Comparison of ENCODE assay signal across 15 cellular contexts in the genomic region with DNA sequence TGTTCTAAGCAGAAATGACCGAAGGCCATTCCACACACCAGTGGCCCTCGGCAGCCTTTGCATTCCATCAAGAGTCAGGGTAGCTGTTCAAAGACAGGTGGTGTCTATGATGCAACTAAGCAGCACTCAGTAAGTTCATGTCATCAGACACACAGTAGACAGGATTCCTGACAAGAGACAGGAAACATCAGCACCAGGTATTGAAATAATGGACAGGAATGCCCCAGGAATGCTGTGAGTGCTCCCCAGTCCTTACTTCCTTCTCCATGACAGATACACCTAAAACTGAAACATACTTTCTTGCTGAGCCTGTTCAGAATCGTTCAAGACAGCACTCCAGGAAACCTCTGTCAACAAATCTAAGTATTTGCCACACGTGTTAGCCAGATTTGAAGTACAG.
DNase-seq lines count a peak whose midpoint lies in the region; ATAC-seq, FAIRE-seq and TF ChIP-seq lines count a peak whose summit lies in the region.
"Had no signal": no experiment of that assay in that cellular context is flagged by ENCODE, and none has a peak within 500 bp of the region (broad histone marks: within the 10 kb centered on the region; RNA-seq: fewer than 3 reads in every experiment).

No MANE protein-coding gene starts in this region.

- no peak for TF ChIP-seq EP300 in K562 (IDR thresholded peaks at IDR 0.05; ENCODE audit: low read length)

- H3K9me1 ChIP-seq in IMR-90 (ENCODE audit: insufficient read depth, low read length): no peaks in the 10 kb centered on the region
- H3K9me1 ChIP-seq in K562 (ENCODE audit: control insufficient read depth, insufficient read depth, low read length): peaks cover 4% of the 10 kb centered on the region

- no peaks in the 10 kb centered on the region for H3K27me3 Mint-ChIP-seq in type B pancreatic cell

- peak overlapping the region; percentile 50 for H3K27ac Mint-ChIP-seq in type B pancreatic cell

- H2BK15ac ChIP-seq in IMR-90 (ENCODE audit: low read depth, low read length): no peak overlapping the region

- TF ChIP-seq RAD21 in IMR-90 (IDR thresholded peaks at IDR 0.05; ENCODE audit: low read length) (no peak), K562 (CRISPR knock-in tag; conservative IDR thresholded peaks at IDR 0.05 in 1 of 2, IDR thresholded peaks at IDR 0.05 in 1 of 2) (no peak)

- BruUV-seq in IMR-90 (replicated peaks; lab: Mats Ljungman, UMichigan) (no TSS peak), K562 (replicated peaks; lab: Mats Ljungman, UMichigan) (no TSS peak)

- H3K9me3 ChIP-seq in IMR-90 (ENCODE audit: control insufficient read depth, insufficient read depth, low read length) (no peaks in the 10 kb centered on the region), K562 (replicated peaks; ENCODE audit: control insufficient read depth, insufficient read depth, low read depth, low read length) (no peaks in the 10 kb centered on the region), colonic mucosa (no peaks in the 10 kb centered on the region)

- H3K14ac ChIP-seq in IMR-90 (replicated peaks; ENCODE audit: low read depth, low read length): no peak overlapping the region

- H2BK120ac ChIP-seq in IMR-90 (ENCODE audit: low read depth, low read length): no peak overlapping the region

- ATAC-seq in IMR-90 (ENCODE audit: low read depth) (no peak), K562 (no peak), GM21576 (IDR thresholded peaks at IDR 0.05; ENCODE audit: unreplicated experiment) (no peak)

- POLR2A ChIA-PET in IMR-90 (lab: Charles Lee; ENCODE audit: unreplicated experiment): no interaction called here
- POLR2A ChIA-PET in K562 (lab: Yijun Ruan, JAX): no interaction called here

- no peak for FAIRE-seq in K562 (lab: Jason Lieb, UNC)

- in situ Hi-C loops in IMR-90 (cut with MboI; ENCODE audit: low sequenced_read_pairs) (no loop called here), K562 (cut with MboI) (no loop called here)

- H3K4me1 ChIP-seq in IMR-90 (ENCODE audit: control insufficient read depth, insufficient read depth, low read length) (no peaks in the 10 kb centered on the region), K562 (replicated peaks in 1 of 2; ENCODE audit: control insufficient read depth in 2 of 2, insufficient read depth in 2 of 2, low read length in 2 of 2) (peaks cover 0 to 7% of the 10 kb centered on the region in 2 experiments; a peak in 1 of 5 replicates), colonic mucosa (peaks cover 8% of the 10 kb centered on the region)
- H3K4me1 ChIP-seq: BE2C had no signal

- CTCF ChIA-PET in IMR-90 (lab: Yijun Ruan, JAX): no interaction called here
- CTCF ChIA-PET in K562 (lab: Yijun Ruan, JAX; ENCODE audit: low intra/inter-chr PET ratio): no interaction called here

- no peak overlapping the region for H2AK5ac ChIP-seq in IMR-90 (ENCODE audit: low read depth, low read length)

- no peak overlapping the region for H3K4ac ChIP-seq in IMR-90 (ENCODE audit: low read depth, low read length)

- peak overlapping the region; percentile 3 for H2AK9ac ChIP-seq in IMR-90 (replicated peaks; ENCODE audit: low read depth, low read length, poor library complexity)

- H3K4me3 Mint-ChIP-seq in type B pancreatic cell: no peak overlapping the region

- H3K79me1 ChIP-seq in IMR-90 (ENCODE audit: low read depth in 1 of 2, low read length in 2 of 2): no peaks in the 10 kb centered on the region; a peak in 1 of 4 replicates

- H3K27me3 ChIP-seq in IMR-90 (ENCODE audit: control insufficient read depth, insufficient read depth, low read length): no peaks in the 10 kb centered on the region
- H3K27me3 ChIP-seq in K562 (ENCODE audit: control insufficient read depth in 2 of 2, insufficient read depth in 2 of 2, low read length in 2 of 2): no peaks in the 10 kb centered on the region
- H3K27me3 ChIP-seq in colonic mucosa: no peaks in the 10 kb centered on the region
- H3K27me3 ChIP-seq: BE2C had no signal

- no peaks in the 10 kb centered on the region for H4K20me1 ChIP-seq in IMR-90 (ENCODE audit: insufficient read depth, low read length)
- no peaks in the 10 kb centered on the region for H4K20me1 ChIP-seq in K562 (replicated peaks; ENCODE audit: control insufficient read depth, insufficient read depth, low read length)

- no peak overlapping the region for H4K91ac ChIP-seq in IMR-90 (ENCODE audit: insufficient read depth, low read depth, low read length)

- no peaks in the 10 kb centered on the region for H3K36me3 Mint-ChIP-seq in type B pancreatic cell

- no peaks in the 10 kb centered on the region for H3K4me1 Mint-ChIP-seq in type B pancreatic cell (ENCODE audit: unreplicated experiment)

- intact Hi-C loops in IMR-90 (cut with micrococcal nuclease) (no loop called here), K562 (cut with micrococcal nuclease) (no loop called here), colonic mucosa (cut with DNase I) (no loop called here)

- DNase-seq in IMR-90 (no peak), K562 (ENCODE audit: extremely low read depth in 1 of 4, low spot score in 3 of 4) (no peak), kidney tubule cell (ENCODE audit: low spot score) (peak; percentile 76), type B pancreatic cell (ENCODE audit: extremely low spot score, unreplicated experiment) (no peak), colonic mucosa (no peak)
- DNase-seq in stimulated activated CD4-positive, alpha-beta T cell treated with anti-CD3 and anti-CD28 coated beads, Interleukin-15, amount 100 ng/mL, for 24 hours: no peak
- DNase-seq: BE2C; DMS 273 treated with DMSO at 0.1 percent for 48 hours; EL; H7; NCI-H1436 treated with DMSO at 0.1 percent for 48 hours; NCI-H69; NK-92 treated with Interleukin-12 subunit alpha and Interleukin-12 subunit beta, amount 100 ng/mL, for 24 hours had no signal

- H3K18ac ChIP-seq in IMR-90 (ENCODE audit: low read depth, low read length): no peak overlapping the region

- dilution Hi-C loops in IMR-90 (cut with HindIII; ENCODE audit: low sequenced_read_pairs, unreplicated experiment): no loop called here

- no peak overlapping the region for H2BK5ac ChIP-seq in IMR-90 (ENCODE audit: low read depth, low read length, poor library complexity, severe bottlenecking)

- H3K4me2 ChIP-seq in IMR-90 (ENCODE audit: low read depth, low read length) (no peak overlapping the region), K562 (ENCODE audit: insufficient read depth, low read length) (no peak overlapping the region)

- no peaks in the 10 kb centered on the region for H3K9me3 Mint-ChIP-seq in type B pancreatic cell

- no CpG with 5 or more reads among the region's 4 CpGs for WGBS in IMR-90 (ENCODE audit: extremely low coverage in 2 of 2, insufficient read length in 1 of 2), 2 experiments
- WGBS in K562 (ENCODE audit: insufficient coverage, low coverage, missing lambda C conversion rate): 57% methylated on average over 4 of the region's 4 CpGs

- H3K23ac ChIP-seq in IMR-90 (ENCODE audit: low read depth, low read length): no peak overlapping the region

- H2BK20ac ChIP-seq in IMR-90 (ENCODE audit: low read depth, low read length): no peak overlapping the region

- no peak overlapping the region for H3K56ac ChIP-seq in IMR-90 (ENCODE audit: extremely low read depth, insufficient read depth, low read length)

- 0 out of 2 replicates have a peak, but pooled peaks cover 5% of the 10 kb centered on the region for H3K36me3 ChIP-seq in IMR-90 (ENCODE audit: control insufficient read depth, insufficient read depth, low read length)
- peaks cover 38% of the 10 kb centered on the region; the same call in 2 of the 3 replicates for H3K36me3 ChIP-seq in K562 (ENCODE audit: control insufficient read depth, insufficient read depth, low read length)
- no peaks in the 10 kb centered on the region for H3K36me3 ChIP-seq in colonic mucosa
- H3K36me3 ChIP-seq: BE2C had no signal

- H3K27ac ChIP-seq in IMR-90 (ENCODE audit: insufficient read depth, low read length) (no peak overlapping the region), K562 (ENCODE audit: extremely low read depth, low read depth, low read length) (no peak overlapping the region), colonic mucosa (no peak overlapping the region)
- H3K27ac ChIP-seq: RWPE1 had no signal

- no peaks in the 10 kb centered on the region for H3K79me2 ChIP-seq in K562 (ENCODE audit: control insufficient read depth, insufficient read depth, low read length)

- no peak overlapping the region for H3K4me3 ChIP-seq in IMR-90 (ENCODE audit: insufficient read depth, low read depth, low read length)
- no peak overlapping the region for H3K4me3 ChIP-seq in K562
- no peak overlapping the region for H3K4me3 ChIP-seq in colonic mucosa

- no peak for TF ChIP-seq POLR2A in IMR-90 (IDR thresholded peaks at IDR 0.05; ENCODE audit: low read depth, low read length)
- TF ChIP-seq POLR2A in K562 (conservative IDR thresholded peaks at IDR 0.05): no peak

- H2AFZ ChIP-seq in IMR-90 (replicated peaks; ENCODE audit: low read length, poor library complexity) (no peak overlapping the region), K562 (ENCODE audit: low read depth, low read length) (no peak overlapping the region)

- H4K8ac ChIP-seq in IMR-90 (ENCODE audit: low read depth in 2 of 2, low read length in 2 of 2): no peak overlapping the region

- H3K9ac ChIP-seq in IMR-90 (ENCODE audit: low read depth, low read length) (no peak overlapping the region), K562 (ENCODE audit: insufficient read depth in 1 of 2, low read depth in 2 of 2, low read length in 2 of 2) (no peak overlapping the region), colonic mucosa (ENCODE audit: low read depth in 2 of 2, low read length in 2 of 2) (no peak overlapping the region)

- H4K5ac ChIP-seq in IMR-90 (ENCODE audit: low read depth, low read length): no peak overlapping the region

- TF ChIP-seq CTCF in IMR-90 (conservative IDR thresholded peaks at IDR 0.05; ENCODE audit: low read depth, low read length): no peak
- no peak for TF ChIP-seq CTCF in K562 (IDR thresholded peaks at IDR 0.05 in 2 of 3, conservative IDR thresholded peaks at IDR 0.05 in 1 of 3; ENCODE audit: insufficient read depth in 2 of 3, low read depth in 1 of 3, low read length in 3 of 3)
- TF ChIP-seq CTCF in type B pancreatic cell (conservative IDR thresholded peaks at IDR 0.05): no peak
- TF ChIP-seq CTCF in colonic mucosa (IDR thresholded peaks at IDR 0.05): no peak

TF ChIP-seq in IMR-90, 13 proteins besides CTCF, POLR2A, EP300 and RAD21 (continues in another document):
- TF ChIP-seq BHLHE40 (IDR thresholded peaks at IDR 0.05; ENCODE audit: low read depth, low read length) (no peak), MAFK (IDR thresholded peaks at IDR 0.05; ENCODE audit: low read depth, low read length) (no peak), CEBPB (IDR thresholded peaks at IDR 0.05; ENCODE audit: low read depth, low read length) (0 out of 2 replicates have a peak, but pooled peaks have one; percentile 8)

TF ChIP-seq in K562, 482 proteins besides CTCF, POLR2A, EP300 and RAD21 (continues in another document):
- TF ChIP-seq ZNF77 (CRISPR knock-in tag; IDR thresholded peaks at IDR 0.05): no peak
